Comparison of ENCODE assay signal across 25 cellular contexts in the genomic region with DNA sequence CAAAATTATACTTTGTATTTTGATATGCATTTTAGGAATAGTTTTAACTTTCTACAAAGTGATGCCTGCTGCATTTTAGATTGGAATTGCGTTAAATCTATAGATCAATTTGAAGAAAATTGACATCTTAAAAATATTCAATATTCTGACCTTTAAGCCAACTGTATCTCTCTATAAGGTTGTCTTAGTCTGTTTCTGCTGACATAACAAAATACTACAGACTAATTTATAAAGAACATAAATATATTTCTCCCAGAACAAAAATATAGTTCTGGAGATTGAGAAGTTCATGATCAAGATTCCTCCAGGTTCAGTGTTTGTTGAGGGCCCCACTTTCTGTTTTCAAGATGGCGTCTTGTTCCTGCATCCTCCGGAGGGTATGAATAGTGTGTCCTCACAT.
"Had no signal": no experiment of that assay in that cellular context is flagged by ENCODE, and none has a peak within 500 bp of the region (broad histone marks: within the 10 kb centered on the region; RNA-seq: fewer than 3 reads in every experiment).

No MANE protein-coding gene starts in this region.

- ATAC-seq: effector memory CD8-positive, alpha-beta T cell; esophagus mucosa; gastrocnemius medialis; heart right ventricle; left cardiac atrium; left lung; left ventricle myocardium superior; lower lobe of right lung; mucosa of descending colon had no signal

- FAIRE-seq: endometrium, keratinocyte had no signal

- H3K4me3 ChIP-seq: colonic mucosa, esophagus squamous epithelium, gastrocnemius medialis, heart right ventricle, left lung, lower lobe of right lung, mucosa of descending colon had no signal

- H3K4me1 ChIP-seq: colonic mucosa, esophagus squamous epithelium, gastrocnemius medialis, heart right ventricle, left lung, lower lobe of right lung had no signal

- DNase-seq: colonic mucosa; cortex of kidney; effector CD8-positive, alpha-beta T cell; effector memory CD8-positive, alpha-beta T cell; endodermal cell; erythroblast; esophagus squamous epithelium; foreskin fibroblast; foreskin melanocyte; gastrocnemius medialis; glutamatergic neuron; head of caudate nucleus; heart right ventricle; hippocampal formation; left cardiac atrium; left lung; left ventricle myocardium superior; lower lobe of right lung; mesenchymal stem cell; mucosa of descending colon; naive B cell had no signal

- H3K27me3 ChIP-seq: colonic mucosa, esophagus squamous epithelium, gastrocnemius medialis, heart right ventricle, left lung had no signal

- H3K9me3 ChIP-seq: colonic mucosa, esophagus squamous epithelium, gastrocnemius medialis, heart right ventricle, left lung, lower lobe of right lung, mucosa of descending colon had no signal

- H3K36me3 ChIP-seq: colonic mucosa, esophagus squamous epithelium, gastrocnemius medialis, heart right ventricle, left lung, lower lobe of right lung had no signal

- H3K27ac ChIP-seq: colonic mucosa, epithelial cell of prostate, esophagus squamous epithelium, gastrocnemius medialis, heart right ventricle, left lung, lower lobe of right lung had no signal
